8 cellular contexts compared by ENCODE assay signal in genomic region chr15:85692873-85693272, GRCh38.
DNase-seq lines count a peak whose midpoint lies in the region; ATAC-seq, FAIRE-seq and TF ChIP-seq lines count a peak whose summit lies in the region.

No MANE protein-coding gene starts in this region.

- H3K36me3 Mint-ChIP-seq in astrocyte (ENCODE audit: low read depth, unreplicated experiment), result peaks cover 18% of the 10 kb centered on the region

- no peak overlapping the region for H2AFZ ChIP-seq in astrocyte (ENCODE audit: low read depth, low read length)

- H3K9me3 ChIP-seq in astrocyte (ENCODE audit: insufficient read depth, low read depth, low read length) (no peaks in the 10 kb centered on the region), gastroesophageal sphincter (no peaks in the 10 kb centered on the region)

- H3K27me3 ChIP-seq in astrocyte (ENCODE audit: insufficient read depth, low read length) (no peaks in the 10 kb centered on the region), gastroesophageal sphincter (no peaks in the 10 kb centered on the region)

- no peak overlapping the region for H3K4me2 ChIP-seq in astrocyte (ENCODE audit: low read length)

- peaks cover 27% of the 10 kb centered on the region for H3K36me3 ChIP-seq in astrocyte (ENCODE audit: insufficient read depth, low read length)
- H3K36me3 ChIP-seq in gastroesophageal sphincter, result peaks cover 5 to 59% of the 10 kb centered on the region in 2 donors

- no peak overlapping the region for H3K9ac ChIP-seq in astrocyte (ENCODE audit: low read length)

- 86% methylated on average over 5 of the region's 5 CpGs; no CpG with 5 or more reads in 1 of the 2 donors for WGBS in gastroesophageal sphincter (ENCODE audit: low coverage in 1 of 2), 2 donors

- H3K4me1 Mint-ChIP-seq in astrocyte (ENCODE audit: low read depth, unreplicated experiment), result peaks cover 31% of the 10 kb centered on the region

- no peaks in the 10 kb centered on the region for H4K20me1 ChIP-seq in astrocyte (ENCODE audit: insufficient read depth, low read length)

- H3K4me3 ChIP-seq in astrocyte (ENCODE audit: insufficient read depth, low read depth, low read length), result no peak overlapping the region
- no peak overlapping the region for H3K4me3 ChIP-seq in gastroesophageal sphincter

- H3K27me3 Mint-ChIP-seq in astrocyte (ENCODE audit: low read depth, unreplicated experiment), result no peaks in the 10 kb centered on the region

- no peak overlapping the region for H3K27ac ChIP-seq in astrocyte (ENCODE audit: low read depth, low read length)
- peak overlapping the region in 2 of 4 donors; percentile 37 to 71 for H3K27ac ChIP-seq in gastroesophageal sphincter

- ATAC-seq in GM19372 (IDR thresholded peaks at IDR 0.05; ENCODE audit: low read depth, unreplicated experiment) (peak; percentile 33), HG03457 (IDR thresholded peaks at IDR 0.05; ENCODE audit: unreplicated experiment) (peak; percentile 43), gastroesophageal sphincter (no peak)

- no peaks in the 10 kb centered on the region for H3K79me2 ChIP-seq in astrocyte (ENCODE audit: insufficient read depth, low read length)

- H3K9me3 Mint-ChIP-seq in astrocyte (ENCODE audit: unreplicated experiment), result no peaks in the 10 kb centered on the region

- TF ChIP-seq POLR2A in gastroesophageal sphincter (IDR thresholded peaks at IDR 0.05), result no peak

- peak; percentile 49 for DNase-seq in CD1c-positive myeloid dendritic cell (ENCODE audit: extremely low spot score)
- no peak for DNase-seq in astrocyte (ENCODE audit: low read depth)
- no peak for DNase-seq in A172 (ENCODE audit: low spot score)
- DNase-seq in SHP77 treated with DMSO at 0.1 percent for 48 hours (lab: John Stamatoyannopoulos, UW), result no peak
- DNase-seq in HT-29 (ENCODE audit: low spot score), result no peak

- no peak for TF ChIP-seq EP300 in gastroesophageal sphincter (IDR thresholded peaks at IDR 0.05)

- no peak overlapping the region for H3K4me3 Mint-ChIP-seq in astrocyte (ENCODE audit: unreplicated experiment)

- FAIRE-seq in astrocyte (lab: Jason Lieb, UNC), result no peak

- TF ChIP-seq CTCF in astrocyte (IDR thresholded peaks at IDR 0.05; ENCODE audit: insufficient read depth, low read depth, low read length) (no peak), gastroesophageal sphincter (IDR thresholded peaks at IDR 0.05) (no peak)

- H3K4me1 ChIP-seq in astrocyte (ENCODE audit: insufficient read depth, low read length) (peaks cover 8% of the 10 kb centered on the region), gastroesophageal sphincter (peaks cover 26 to 56% (median 34%) of the 10 kb centered on the region in 3 donors)

- H3K27ac Mint-ChIP-seq in astrocyte (ENCODE audit: unreplicated experiment), result peak overlapping the region; percentile 34
